22 cellular contexts compared by ENCODE assay signal in genomic region chr6:166570929-166571699, GRCh38. TPM values are rescaled to one million over a fixed set of nuclear protein-coding genes. Genes with fewer than 3 reads are reported as not detected.
DNase-seq lines count a peak whose midpoint lies in the region; ATAC-seq, FAIRE-seq and TF ChIP-seq lines count a peak whose summit lies in the region.
"Had no signal": no experiment of that assay in that cellular context is flagged by ENCODE, and none has a peak within 500 bp of the region (broad histone marks: within the 10 kb centered on the region; RNA-seq: fewer than 3 reads in every experiment).

No MANE protein-coding gene starts in this region.

- no TSS peak for BruUV-seq in K562 (replicated peaks; lab: Mats Ljungman, UMichigan)

- TF ChIP-seq POLR2A in K562 (conservative IDR thresholded peaks at IDR 0.05): no peak

- H3K79me2 ChIP-seq in K562 (ENCODE audit: control insufficient read depth, insufficient read depth, low read length) (no peaks in the 10 kb centered on the region), fibroblast of lung (ENCODE audit: control insufficient read depth, insufficient read depth, low read length) (peaks cover 22% of the 10 kb centered on the region)

- H4K20me1 ChIP-seq in K562 (replicated peaks; ENCODE audit: control insufficient read depth, insufficient read depth, low read length): peaks cover 5% of the 10 kb centered on the region; the same call in 1 of the 2 replicates
- no peaks in the 10 kb centered on the region for H4K20me1 ChIP-seq in fibroblast of lung (ENCODE audit: control insufficient read depth, extremely low read depth, insufficient read depth, low read length)

- H3K36me3 ChIP-seq in K562 (ENCODE audit: control insufficient read depth, insufficient read depth, low read length) (no peaks in the 10 kb centered on the region), fibroblast of lung (ENCODE audit: control insufficient read depth, insufficient read depth, low read length) (no peaks in the 10 kb centered on the region)

- no peak overlapping the region for H3K4me3 Mint-ChIP-seq in type B pancreatic cell

- H3K4me3 ChIP-seq in K562: no peak overlapping the region
- no peak overlapping the region for H3K4me3 ChIP-seq in fibroblast of lung (replicated peaks in 1 of 4; ENCODE audit: control extremely low read depth in 1 of 4, insufficient read depth in 1 of 4, low read depth in 3 of 4, low read length in 4 of 4)
- H3K4me3 ChIP-seq: MG63, SK-N-MC had no signal

- H3K4me1 Mint-ChIP-seq in type B pancreatic cell (ENCODE audit: unreplicated experiment): peaks cover 12% of the 10 kb centered on the region

- H3K27me3 ChIP-seq in K562 (ENCODE audit: control insufficient read depth in 2 of 2, insufficient read depth in 2 of 2, low read length in 2 of 2): peaks cover 39 to 66% of the 10 kb centered on the region in 2 experiments
- H3K27me3 ChIP-seq in fibroblast of lung (ENCODE audit: control insufficient read depth, insufficient read depth, low read length): no peaks in the 10 kb centered on the region
- H3K27me3 ChIP-seq: MG63 had no signal

- CTCF ChIA-PET in K562 (lab: Yijun Ruan, JAX; ENCODE audit: low intra/inter-chr PET ratio): interaction anchor here (0.6 kb wide), 1 partner anchor 11 kb away, joined by 3 read pairs; no protein-coding TSS in a partner anchor

- TF ChIP-seq CTCF in K562 (IDR thresholded peaks at IDR 0.05 in 2 of 3, conservative IDR thresholded peaks at IDR 0.05 in 1 of 3; ENCODE audit: insufficient read depth in 2 of 3, low read depth in 1 of 3, low read length in 3 of 3): no peak
- TF ChIP-seq CTCF in fibroblast of lung (conservative IDR thresholded peaks at IDR 0.05 in 1 of 2, IDR thresholded peaks at IDR 0.05 in 1 of 2; ENCODE audit: low read depth in 1 of 2, low read length in 2 of 2): no peak
- no peak for TF ChIP-seq CTCF in type B pancreatic cell (conservative IDR thresholded peaks at IDR 0.05)

- POLR2A ChIA-PET in K562 (lab: Yijun Ruan, JAX): interaction anchor here (1.0 kb wide), 1 partner anchor 19 kb away, joined by 3 read pairs; no protein-coding TSS in a partner anchor

- H3K9me1 ChIP-seq in K562 (ENCODE audit: control insufficient read depth, insufficient read depth, low read length): no peaks in the 10 kb centered on the region

- intact Hi-C loops in K562 (cut with micrococcal nuclease): no loop called here

- H3K9ac ChIP-seq in K562 (ENCODE audit: insufficient read depth in 1 of 2, low read depth in 2 of 2, low read length in 2 of 2) (no peak overlapping the region), fibroblast of lung (ENCODE audit: insufficient read depth, low read length) (peak overlapping the region; percentile 9)
- H3K9ac ChIP-seq: KMS-11 had no signal

- no peak for ATAC-seq in K562
- no peak for ATAC-seq in HG03469 (IDR thresholded peaks at IDR 0.05; ENCODE audit: unreplicated experiment)
- ATAC-seq in GM18502 (IDR thresholded peaks at IDR 0.05; ENCODE audit: poor library complexity, unreplicated experiment): no peak

- H3K4me1 ChIP-seq in K562 (replicated peaks in 1 of 2; ENCODE audit: control insufficient read depth in 2 of 2, insufficient read depth in 2 of 2, low read length in 2 of 2) (no peaks in the 10 kb centered on the region), fibroblast of lung (ENCODE audit: control insufficient read depth, extremely low read depth, insufficient read depth, low read length) (peaks cover 30% of the 10 kb centered on the region)

- TF ChIP-seq RAD21 in K562 (CRISPR knock-in tag; conservative IDR thresholded peaks at IDR 0.05 in 1 of 2, IDR thresholded peaks at IDR 0.05 in 1 of 2): no peak

- WGBS in K562 (ENCODE audit: insufficient coverage, low coverage, missing lambda C conversion rate): under 1% methylated on average over 22 of the region's 22 CpGs

- no peak overlapping the region for H2AFZ ChIP-seq in K562 (ENCODE audit: low read depth, low read length)
- H2AFZ ChIP-seq in fibroblast of lung (ENCODE audit: low read length): no peak overlapping the region

- peak; percentile 32 for FAIRE-seq in K562 (lab: Jason Lieb, UNC)
- FAIRE-seq: H54 had no signal

- H3K27me3 Mint-ChIP-seq in type B pancreatic cell: no peaks in the 10 kb centered on the region

- H3K9me3 Mint-ChIP-seq in type B pancreatic cell: peaks cover 8% of the 10 kb centered on the region

- no peak overlapping the region for H3K27ac Mint-ChIP-seq in type B pancreatic cell

- in situ Hi-C loops in K562 (cut with MboI): no loop called here

- no peak for TF ChIP-seq EP300 in K562 (IDR thresholded peaks at IDR 0.05; ENCODE audit: low read length)

- no peaks in the 10 kb centered on the region for H3K9me3 ChIP-seq in K562 (replicated peaks; ENCODE audit: control insufficient read depth, insufficient read depth, low read depth, low read length)
- H3K9me3 ChIP-seq in fibroblast of lung (ENCODE audit: control insufficient read depth, insufficient read depth, low read depth, low read length): no peaks in the 10 kb centered on the region
- H3K9me3 ChIP-seq: MG63 had no signal

- H3K4me2 ChIP-seq in K562 (ENCODE audit: insufficient read depth, low read length) (no peak overlapping the region), fibroblast of lung (ENCODE audit: extremely low read depth, insufficient read depth, low read length) (peak overlapping the region; percentile 26)
- H3K4me2 ChIP-seq: KMS-11 had no signal

- H3K36me3 Mint-ChIP-seq in type B pancreatic cell: peaks cover 11% of the 10 kb centered on the region

- H3K27ac ChIP-seq in K562 (ENCODE audit: extremely low read depth, low read depth, low read length): no peak overlapping the region
- H3K27ac ChIP-seq in fibroblast of lung (ENCODE audit: insufficient read depth, low read length): peak overlapping the region; percentile 89
- H3K27ac ChIP-seq: 22Rv1, C4-2B, HL-60, KMS-11, SK-N-MC had no signal

- DNase-seq in DMS53 (lab: John Stamatoyannopoulos, UW): peak; percentile 7
- no peak for DNase-seq in DMS53 treated with DMSO at 0.1 percent for 48 hours (lab: John Stamatoyannopoulos, UW; ENCODE audit: unreplicated experiment)
- no peak for DNase-seq in K562 (ENCODE audit: extremely low read depth in 1 of 4, low spot score in 3 of 4)
- DNase-seq in fibroblast of lung (ENCODE audit: low read depth in 2 of 2): no peak
- DNase-seq in type B pancreatic cell (ENCODE audit: extremely low spot score, unreplicated experiment): peak; percentile 40
- DNase-seq in AG20443 (ENCODE audit: low spot score): no peak
- DNase-seq: DMS79, MG63, NCI-H1092 treated with DMSO at 0.1 percent for 48 hours, NCI-H1694, NCI-H345, NCI-H526 treated with DMSO at 0.1 percent for 48 hours, OCI-M1, RPMI8226 had no signal

TF ChIP-seq in K562, 482 proteins besides CTCF, POLR2A, EP300 and RAD21 (continues in another document):
- TF ChIP-seq ESRRA (IDR thresholded peaks at IDR 0.05; ENCODE audit: borderline replicate concordance, low read depth) (no peak), C11orf30 (IDR thresholded peaks at IDR 0.05; ENCODE audit: low read depth) (0 out of 2 replicates have a peak, but pooled peaks have one; percentile 9)

RNA-seq across cellular contexts. Expression of gene RAMACL, which starts 15.4 kb away (rescaled TPM):
- 0.19 TPM in 1 of 2 replicates, not detected in the other for total RNA-seq in K562 (2011; cell fraction: chromatin; rRNA removed; ENCODE audit: low replicate concordance)
- total RNA-seq in K562 (2011; cell fraction: nucleolus; rRNA removed): not detected in 2 replicates
- not detected in 2 replicates for total RNA-seq in K562 (2011; cell fraction: nucleoplasm; rRNA removed)
- total RNA-seq in K562 (2014; rRNA removed) (not detected in 2 replicates), K562 (2014; rRNA removed; fragmentation: Illumina TruSeq; extraction: Trizol) (0.36 and 0.45 TPM in 2 replicates), K562 (2015; rRNA removed; fragmentation: Illumina TruSeq; extraction: Trizol) (0.18 and 0.19 TPM in 2 replicates), K562 (2021) (0.11 TPM in 1 of 2 replicates, not detected in the other), fibroblast of lung (2.3 and 5.0 TPM in 2 replicates), type B pancreatic cell (ENCODE audit: low replicate concordance) (0.85 and 1.5 TPM in 2 replicates)
- polyA plus RNA-seq in K562 (2011; rRNA removed) (0.50 and 0.56 TPM in 2 replicates), K562 (2014; fragmentation: Illumina TruSeq; extraction: Trizol) (0.46 and 0.50 TPM in 2 replicates), K562 (2014; fragmentation: Nextera tagmentation; extraction: Ambion mirVana) (1 to 10 TPM; 1.3 to 1.7 TPM), K562 (2014; rRNA removed) (0.09 and 0.12 TPM in 2 replicates), fibroblast of lung (0.20 and 0.22 TPM in 2 replicates)
- polyA plus RNA-seq in K562 (2011; cell fraction: cytosol; rRNA removed): 0.06 TPM in 1 of 2 replicates, not detected in the other
- polyA plus RNA-seq in K562 (2011; cell fraction: nucleus; rRNA removed): 0.10 and 0.27 TPM in 2 replicates
- polyA plus RNA-seq in K562 (2012): 0.17 and 0.33 TPM in 2 replicates
- polyA minus RNA-seq in K562 (2011; rRNA and poly(A)+ RNA removed): 0.48 and 1.1 TPM in 2 replicates
- polyA minus RNA-seq in K562 (2011; cell fraction: cytosol; rRNA and poly(A)+ RNA removed): not detected in 2 replicates
- polyA minus RNA-seq in K562 (2011; cell fraction: nucleus; rRNA and poly(A)+ RNA removed): 0.44 TPM in 1 of 2 replicates, not detected in the other
- 0.21 and 0.28 TPM in 2 replicates for polyA plus RNA-seq in fibroblast of lung (2012)
- polyA minus RNA-seq in fibroblast of lung (ENCODE audit: low replicate concordance): 0.16 TPM in 1 of 2 replicates, not detected in the other

RNA-seq across cellular contexts. Expression of gene RPS6KA2, which starts 55.9 kb away (rescaled TPM):
- 0.67 TPM in 1 of 2 replicates, not detected in the other for total RNA-seq in K562 (2011; cell fraction: chromatin; rRNA removed; ENCODE audit: low replicate concordance)
- total RNA-seq in K562 (2011; cell fraction: nucleolus; rRNA removed): not detected in 2 replicates
- total RNA-seq in K562 (2011; cell fraction: nucleoplasm; rRNA removed): 0.22 TPM in 1 of 2 replicates, not detected in the other
- 0.78 and 0.86 TPM in 2 replicates for total RNA-seq in K562 (2014; rRNA removed)
- 0.36 and 0.48 TPM in 2 replicates for total RNA-seq in K562 (2014; rRNA removed; fragmentation: Illumina TruSeq; extraction: Trizol)
- 0.49 and 0.65 TPM in 2 replicates for total RNA-seq in K562 (2015; rRNA removed; fragmentation: Illumina TruSeq; extraction: Trizol)
- total RNA-seq in K562 (2021): 0.51 and 0.92 TPM in 2 replicates
- 0.31 and 1.0 TPM in 2 replicates for polyA plus RNA-seq in K562 (2011; rRNA removed)
- polyA plus RNA-seq in K562 (2011; cell fraction: cytosol; rRNA removed): 0.31 and 1.4 TPM in 2 replicates
- 1.1 and 6.2 TPM in 2 replicates for polyA plus RNA-seq in K562 (2011; cell fraction: nucleus; rRNA removed)
- polyA plus RNA-seq in K562 (2012): 0.69 and 1.4 TPM in 2 replicates
- polyA plus RNA-seq in K562 (2014; fragmentation: Illumina TruSeq; extraction: Trizol): 0.39 and 1.00 TPM in 2 replicates
- polyA plus RNA-seq in K562 (2014; fragmentation: Nextera tagmentation; extraction: Ambion mirVana): under 1 TPM; 0.29 to 0.53 TPM
- 0.84 TPM in 1 of 2 replicates, not detected in the other for polyA plus RNA-seq in K562 (2014; rRNA removed)
- polyA minus RNA-seq in K562 (2011; rRNA and poly(A)+ RNA removed): 2.0 TPM in 1 of 2 replicates, not detected in the other
- polyA minus RNA-seq in K562 (2011; cell fraction: cytosol; rRNA and poly(A)+ RNA removed): not detected in 2 replicates
- 0.54 and 2.2 TPM in 2 replicates for polyA minus RNA-seq in K562 (2011; cell fraction: nucleus; rRNA and poly(A)+ RNA removed)
- 109 and 116 TPM in 2 replicates for total RNA-seq in fibroblast of lung
- polyA plus RNA-seq in fibroblast of lung: 66.8 and 80.2 TPM in 2 replicates
- 60.3 and 64.5 TPM in 2 replicates for polyA plus RNA-seq in fibroblast of lung (2012)
- polyA minus RNA-seq in fibroblast of lung (ENCODE audit: low replicate concordance): 129 and 153 TPM in 2 replicates
- total RNA-seq in type B pancreatic cell (ENCODE audit: low replicate concordance): 23.8 and 39.1 TPM in 2 replicates

Comparison
In these comparisons a context has a peak if more than half of its experiments do, and no peak if none do; other contexts are left out.
1. DNase-seq: peak in DMS53 (single experiment) and type B pancreatic cell (single experiment); none in DMS53 treated with DMSO at 0.1 percent for 48 hours (single experiment), K562 (0 of 4), fibroblast of lung (0 of 2) and AG20443 (single experiment).
2. RNA of gene RPS6KA2, which starts 55.9 kb away (total RNA-seq): 109 to 116 TPM in fibroblast of lung and 23.8 to 39.1 TPM in type B pancreatic cell; 0.22 to 0.92 TPM in K562; every median in the first group is over 10 times any median in the second.